Comparison of ENCODE assay signal across 19 cellular contexts in genomic region chr7:29562307-29562706, GRCh38. TPM values are rescaled to one million over a fixed set of nuclear protein-coding genes. Genes with fewer than 3 reads are reported as not detected.
A peak's percentile ranks its signal among the peaks of the same experiment; 100 is the strongest.
DNase-seq lines count a peak whose midpoint lies in the region; ATAC-seq and TF ChIP-seq lines count a peak whose summit lies in the region.
"Had no signal": no experiment of that assay in that cellular context is flagged by ENCODE, and none has a peak within 500 bp of the region (broad histone marks: within the 10 kb centered on the region; RNA-seq: fewer than 3 reads in every experiment).

No MANE protein-coding gene starts in this region.

- no peak overlapping the region for H3K27ac ChIP-seq in HUES64 (ENCODE audit: low read depth, low read length)
- H3K27ac ChIP-seq in transverse colon = peak overlapping the region; percentile 89 to 96 (median 92)
- H3K27ac ChIP-seq: BLaER1 treated with 17β-estradiol and CSF1 and Interleukin-3, amounts not matched to agents 10 nM and 100 nM; left lung; thoracic aorta had no signal

- H3K4me1 ChIP-seq in HUES64 (ENCODE audit: insufficient read depth, low read length) (peaks cover 27% of the 10 kb centered on the region), transverse colon (peaks cover 0 to 35% (median 21%) of the 10 kb centered on the region in 4 donors)

- TF ChIP-seq CTCF in MCF 10A (IDR thresholded peaks at IDR 0.05; ENCODE audit: unreplicated experiment) = no peak
- TF ChIP-seq CTCF in transverse colon (IDR thresholded peaks at IDR 0.05) = no peak

- no peak for ATAC-seq in GM18870 (IDR thresholded peaks at IDR 0.05; ENCODE audit: unreplicated experiment)
- no peak for ATAC-seq in HG03521 (IDR thresholded peaks at IDR 0.05; ENCODE audit: unreplicated experiment)
- ATAC-seq: activated naive CD8-positive, alpha-beta T cell treated with anti-CD3 and anti-CD28 coated beads, Interleukin-2, amount 50 U/mL, for 24 hours; effector memory CD8-positive, alpha-beta T cell; left lung had no signal

- H3K27ac Mint-ChIP-seq in MCF 10A (ENCODE audit: low read depth, unreplicated experiment) = no peak overlapping the region
- H3K27ac Mint-ChIP-seq: activated naive CD8-positive, alpha-beta T cell treated with anti-CD3 and anti-CD28 coated beads, Interleukin-2, amount 50 U/mL, for 24 hours; activated T-helper 2 cell treated with anti-CD3 and anti-CD28 coated beads, Interferon-gamma antibody, Interleukin-2, Interleukin-4, amounts not matched to agents 10 μg/mL and 5 μg/mL and 100 μg/mL, durations not matched to agents 14 hours and 24 hours and 36 hours; effector memory CD8-positive, alpha-beta T cell had no signal

- H3K4me3 Mint-ChIP-seq in MCF 10A (ENCODE audit: unreplicated experiment) = peak overlapping the region; percentile 98
- H3K4me3 Mint-ChIP-seq: effector memory CD8-positive, alpha-beta T cell had no signal

- POLR2A ChIA-PET in MCF 10A (lab: Yijun Ruan, JAX) = interaction anchor here (0.9 to 3.9 kb wide), 6 partner anchors 9 to 148 kb away, joined by 4 to 58 read pairs (median 6); no protein-coding TSS in a partner anchor

- no peaks in the 10 kb centered on the region for H3K9me3 Mint-ChIP-seq in MCF 10A (ENCODE audit: unreplicated experiment)
- H3K9me3 Mint-ChIP-seq: activated naive CD8-positive, alpha-beta T cell treated with anti-CD3 and anti-CD28 coated beads, Interleukin-2, amount 50 U/mL, for 24 hours; activated T-helper 2 cell treated with anti-CD3 and anti-CD28 coated beads, Interferon-gamma antibody, Interleukin-2, Interleukin-4, amounts not matched to agents 10 μg/mL and 5 μg/mL and 100 μg/mL, durations not matched to agents 14 hours and 24 hours and 36 hours had no signal

- no peak overlapping the region for H3K9ac ChIP-seq in HUES64 (ENCODE audit: low read depth, low read length)
- H3K9ac ChIP-seq: BLaER1 treated with 17β-estradiol and CSF1 and Interleukin-3, amounts not matched to agents 10 nM and 100 nM had no signal

- TF ChIP-seq EP300 in transverse colon (IDR thresholded peaks at IDR 0.05; ENCODE audit: low read depth) = no peak

- H3K4me1 Mint-ChIP-seq in MCF 10A (ENCODE audit: insufficient read depth, unreplicated experiment) = peaks cover 13% of the 10 kb centered on the region

- peaks cover 64% of the 10 kb centered on the region for H3K27me3 ChIP-seq in HUES64 (ENCODE audit: insufficient read depth, low read length)
- H3K27me3 ChIP-seq in transverse colon = peaks cover 51% of the 10 kb centered on the region

- no peaks in the 10 kb centered on the region for H3K36me3 ChIP-seq in HUES64 (ENCODE audit: insufficient read depth, low read length)
- no peaks in the 10 kb centered on the region for H3K36me3 ChIP-seq in transverse colon
- H3K36me3 ChIP-seq: BLaER1 treated with 17β-estradiol and CSF1 and Interleukin-3, amounts not matched to agents 10 nM and 100 nM; left lung; thoracic aorta had no signal

- H3K9me3 ChIP-seq in HUES64 (ENCODE audit: insufficient read depth, low read depth, low read length) (no peaks in the 10 kb centered on the region), transverse colon (no peaks in the 10 kb centered on the region)
- H3K9me3 ChIP-seq: left lung, thoracic aorta had no signal

- intact Hi-C loops in MCF 10A (cut with micrococcal nuclease) = loop anchor here (2.0 to 5.0 kb wide), 3 partner anchors 60 to 640 kb away; no protein-coding TSS in a partner anchor
- intact Hi-C loops in transverse colon (cut with DNase I; ENCODE audit: low total_unique reads) = no loop called here

- H3K4me3 ChIP-seq in HUES64 (ENCODE audit: low read length) (peak overlapping the region; percentile 76), transverse colon (peak overlapping the region in 3 of 4 donors; percentile 67 to 71 (median 69))
- H3K4me3 ChIP-seq: BLaER1 treated with 17β-estradiol and CSF1 and Interleukin-3, amounts not matched to agents 10 nM and 100 nM; left lung had no signal

- in situ Hi-C loops in transverse colon (cut with MboI; ENCODE audit: low pct_ligation_motif_present in 1 of 4, low pct_unique_long_range_greater_than_20kb in 1 of 4, low sequenced_read_pairs in 3 of 4) = no loop called here

- CTCF ChIA-PET in MCF 10A (lab: Yijun Ruan, JAX) = interaction anchor here (0.7 to 1.5 kb wide), 7 partner anchors 10 to 709 kb away, joined by 3 to 4 read pairs (median 3); no protein-coding TSS in a partner anchor

- H3K27me3 Mint-ChIP-seq in MCF 10A (ENCODE audit: insufficient read depth, unreplicated experiment) = no peaks in the 10 kb centered on the region

- BruUV-seq in MCF 10A (replicated peaks; lab: Mats Ljungman, UMichigan) = no TSS peak

- no peak for TF ChIP-seq POLR2A in transverse colon (IDR thresholded peaks at IDR 0.05)

- 81% methylated on average over 5 of the region's 6 CpGs for WGBS in HUES64
- 30 to 63% methylated on average over 2 to 6 of the region's 6 CpGs for WGBS in transverse colon (ENCODE audit: low coverage in 1 of 2), 2 donors

- peaks cover 9% of the 10 kb centered on the region for H3K36me3 Mint-ChIP-seq in MCF 10A (ENCODE audit: insufficient read depth, unreplicated experiment)

- no peak for DNase-seq in MCF 10A (ENCODE audit: unreplicated experiment)
- peak; percentile 16 for DNase-seq in iris pigment epithelial cell (ENCODE audit: low read depth)
- DNase-seq in transverse colon = no peak
- DNase-seq in NCI-H2171 treated with DMSO at 0.1 percent for 48 hours (lab: John Stamatoyannopoulos, UW) = no peak
- DNase-seq: activated naive CD8-positive, alpha-beta T cell treated with anti-CD3 and anti-CD28 coated beads, Interleukin-2, amount 50 U/mL, for 24 hours; effector memory CD8-positive, alpha-beta T cell; hypothalamus; left lung; NCI-H1436 treated with DMSO at 0.1 percent for 48 hours; NCI-H2227 treated with DMSO at 0.1 percent for 48 hours; posterior cingulate gyrus had no signal

RNA-seq across cellular contexts. Expression of gene PRR15, which starts 1.3 kb away (rescaled TPM):
- polyA plus RNA-seq in HUES64 (2013, experiment 1 of 2) = 6.2 TPM
- 7.0 TPM for polyA plus RNA-seq in HUES64 (2013, experiment 2 of 2)
- 6.8 and 8.0 TPM in 2 replicates for total RNA-seq in MCF 10A (2022)
- 100 to 1,000 TPM in 3 of 4 donors, 10 to 100 TPM in 1; 53.3 to 443 (median 294) TPM for total RNA-seq in transverse colon
- total RNA-seq: activated T-helper 2 cell treated with anti-CD3 and anti-CD28 coated beads, Interferon-gamma antibody, Interleukin-2, Interleukin-4, amounts not matched to agents 10 μg/mL and 5 μg/mL and 100 μg/mL, durations not matched to agents 14 hours and 24 hours and 36 hours; myocyte; T-helper 2 cell treated with Interferon-gamma antibody and Interleukin-4, amounts not matched to agents 100 ng/mL and 5 ng/mL, for 36 hours had no signal
